Comparison of ENCODE assay signal across 12 cellular contexts in the genomic region with DNA sequence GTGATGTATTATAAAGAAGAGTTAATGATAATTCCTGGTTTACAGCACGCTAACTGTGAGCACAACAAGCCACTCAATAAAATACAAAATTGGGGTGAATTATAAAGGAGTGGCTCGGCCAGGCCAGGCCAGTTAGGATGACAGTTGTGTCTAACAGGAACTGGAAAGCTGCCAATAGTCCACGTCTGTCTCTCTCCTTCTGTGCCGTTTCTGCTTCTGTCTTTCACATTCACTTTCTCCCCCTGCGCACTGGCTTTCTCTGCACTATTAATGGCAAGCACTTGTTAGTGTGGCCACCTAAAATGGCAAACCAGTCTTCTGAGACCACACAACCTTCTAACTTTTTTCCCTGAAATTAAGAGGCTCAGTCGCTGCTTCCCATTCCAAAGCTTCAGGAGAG.
DNase-seq lines count a peak whose midpoint lies in the region; ATAC-seq lines count a peak whose summit lies in the region.
"Had no signal": no experiment of that assay in that cellular context is flagged by ENCODE, and none has a peak within 500 bp of the region (broad histone marks: within the 10 kb centered on the region; RNA-seq: fewer than 3 reads in every experiment).

No MANE protein-coding gene starts in this region.

- H3K27ac Mint-ChIP-seq in activated CD8-positive, alpha-beta T cell treated with anti-CD3 and anti-CD28 coated beads, Interleukin-2, amount 10 ng/mL, durations not matched to agents 7 days and 5 days, result no peak overlapping the region
- H3K27ac Mint-ChIP-seq: progenitor cell of endocrine pancreas had no signal

- H3K27ac ChIP-seq in epithelial cell of prostate, result peak overlapping the region; percentile 84
- H3K27ac ChIP-seq: KMS-11, upper lobe of left lung had no signal

- POLR2A ChIA-PET in activated CD8-positive, alpha-beta T cell treated with anti-CD3 and anti-CD28 coated beads, Interleukin-2, amount 10 ng/mL, durations not matched to agents 7 days and 5 days (lab: Charles Lee), result no interaction called here

- H3K4me3 Mint-ChIP-seq in activated CD8-positive, alpha-beta T cell treated with anti-CD3 and anti-CD28 coated beads, Interleukin-2, amount 10 ng/mL, durations not matched to agents 7 days and 5 days, result no peak overlapping the region

- ATAC-seq in GM18502 (IDR thresholded peaks at IDR 0.05; ENCODE audit: poor library complexity, unreplicated experiment) (peak; percentile 59), GM21723 (IDR thresholded peaks at IDR 0.05; ENCODE audit: unreplicated experiment) (peak; percentile 66), HG03457 (IDR thresholded peaks at IDR 0.05; ENCODE audit: unreplicated experiment) (no peak)
- no peak for ATAC-seq in activated CD8-positive, alpha-beta T cell treated with anti-CD3 and anti-CD28 coated beads, Interleukin-2, amount 10 ng/mL, durations not matched to agents 7 days and 5 days

- CTCF ChIA-PET in activated CD8-positive, alpha-beta T cell treated with anti-CD3 and anti-CD28 coated beads, Interleukin-2, amount 10 ng/mL, durations not matched to agents 7 days and 5 days (lab: Charles Lee), result no interaction called here

- H3K27me3 Mint-ChIP-seq in activated CD8-positive, alpha-beta T cell treated with anti-CD3 and anti-CD28 coated beads, Interleukin-2, amount 10 ng/mL, durations not matched to agents 7 days and 5 days (ENCODE audit: low read depth), result no peaks in the 10 kb centered on the region
- H3K27me3 Mint-ChIP-seq: progenitor cell of endocrine pancreas had no signal

- no peaks in the 10 kb centered on the region for H3K4me1 Mint-ChIP-seq in activated CD8-positive, alpha-beta T cell treated with anti-CD3 and anti-CD28 coated beads, Interleukin-2, amount 10 ng/mL, durations not matched to agents 7 days and 5 days (ENCODE audit: low read depth)

- DNase-seq in NCI-H1694 treated with DMSO at 0.1 percent for 48 hours (lab: John Stamatoyannopoulos, UW) (peak; percentile 93), epithelial cell of prostate (ENCODE audit: low read depth, low spot score) (no peak), DMS114 treated with DMSO at 0.1 percent for 48 hours (lab: John Stamatoyannopoulos, UW; ENCODE audit: unreplicated experiment) (no peak)
- no peak for DNase-seq in activated CD8-positive, alpha-beta T cell treated with anti-CD3 and anti-CD28 coated beads, Interleukin-2, amount 10 ng/mL, durations not matched to agents 7 days and 5 days
- no peak for DNase-seq in stimulated activated CD4-positive, alpha-beta T cell treated with anti-CD3 and anti-CD28 coated beads, Interleukin-4, amount 100 ng/mL, for 1 hour
- DNase-seq: Calu3, upper lobe of left lung had no signal

- no peaks in the 10 kb centered on the region for H3K36me3 Mint-ChIP-seq in activated CD8-positive, alpha-beta T cell treated with anti-CD3 and anti-CD28 coated beads, Interleukin-2, amount 10 ng/mL, durations not matched to agents 7 days and 5 days (ENCODE audit: low read depth)

- H3K9me3 Mint-ChIP-seq in activated CD8-positive, alpha-beta T cell treated with anti-CD3 and anti-CD28 coated beads, Interleukin-2, amount 10 ng/mL, durations not matched to agents 7 days and 5 days (ENCODE audit: insufficient read depth), result no peaks in the 10 kb centered on the region

Comparison
In these comparisons a context has a peak if more than half of its experiments do, and no peak if none do; other contexts are left out.
1. ATAC-seq: peak in GM18502 (single experiment) and GM21723 (single experiment); none in activated CD8-positive, alpha-beta T cell treated with anti-CD3 and anti-CD28 coated beads, Interleukin-2, amount 10 ng/mL, durations not matched to agents 7 days and 5 days (single experiment) and HG03457 (single experiment).